In genomic region chr7:129089521-129090212, GRCh38 we compare ENCODE assay signal across 8 cellular contexts. TPM values are rescaled to one million over a fixed set of nuclear protein-coding genes. Genes with fewer than 3 reads are reported as not detected.
DNase-seq lines count a peak whose midpoint lies in the region; ATAC-seq and TF ChIP-seq lines count a peak whose summit lies in the region.
"Had no signal": no experiment of that assay in that cellular context is flagged by ENCODE, and none has a peak within 500 bp of the region (broad histone marks: within the 10 kb centered on the region; RNA-seq: fewer than 3 reads in every experiment).

No MANE protein-coding gene starts in this region.

- no peak for TF ChIP-seq CTCF in prostate gland (IDR thresholded peaks at IDR 0.05)

- H3K27ac Mint-ChIP-seq in naive B cell, result peak overlapping the region in 2 of 6 donors; percentile 1 to 25

- intact Hi-C loops in prostate gland (cut with DNase I), result loop anchor here (2.0 kb wide), 1 partner anchor 185 kb away; no protein-coding TSS in a partner anchor

- H3K4me1 Mint-ChIP-seq in naive B cell, result peaks cover 12 to 25% (median 19%) of the 10 kb centered on the region in 3 donors

- no peak overlapping the region for H3K4me3 Mint-ChIP-seq in naive B cell

- no peak overlapping the region for H3K27ac ChIP-seq in prostate gland

- H3K9me3 ChIP-seq in prostate gland, result no peaks in the 10 kb centered on the region
- H3K9me3 ChIP-seq: HAP-1 had no signal

- peak; percentile 71 for ATAC-seq in GM19025 (IDR thresholded peaks at IDR 0.05; ENCODE audit: low read depth, unreplicated experiment)
- ATAC-seq in HG02678 (IDR thresholded peaks at IDR 0.05; ENCODE audit: unreplicated experiment), result peak; percentile 78
- ATAC-seq in naive B cell (ENCODE audit: low read depth in 2 of 2), result peak; percentile 49 to 57
- ATAC-seq in HG02970 (IDR thresholded peaks at IDR 0.05; ENCODE audit: low FRiP score, unreplicated experiment), result no peak

- WGBS in prostate gland, result 23% methylated on average over 4 of the region's 4 CpGs

- H3K9me3 Mint-ChIP-seq in naive B cell, result no peaks in the 10 kb centered on the region

- no peaks in the 10 kb centered on the region for H3K27me3 ChIP-seq in prostate gland (replicated peaks; ENCODE audit: insufficient read depth)

- H3K27me3 Mint-ChIP-seq in naive B cell, result no peaks in the 10 kb centered on the region

- H3K36me3 Mint-ChIP-seq in naive B cell, result no peaks in the 10 kb centered on the region

- no peak for TF ChIP-seq POLR2A in prostate gland (IDR thresholded peaks at IDR 0.05)

- no peak overlapping the region for H3K4me3 ChIP-seq in prostate gland
- H3K4me3 ChIP-seq: HAP-1 had no signal

- no peaks in the 10 kb centered on the region for H3K4me1 ChIP-seq in prostate gland (replicated peaks)
- H3K4me1 ChIP-seq: HAP-1 had no signal

- H3K36me3 ChIP-seq in prostate gland, result no peaks in the 10 kb centered on the region
- H3K36me3 ChIP-seq: HAP-1 had no signal

- peak; percentile 74 for DNase-seq in MV-4-11 (lab: John Stamatoyannopoulos, UW)
- DNase-seq in naive B cell, result peak; percentile 3
- DNase-seq in prostate gland (ENCODE audit: low spot score), result no peak
- no peak for DNase-seq in stimulated activated CD4-positive, alpha-beta T cell treated with anti-CD3 and anti-CD28 coated beads, Interleukin-15, amount 100 ng/mL, for 24 hours

RNA-seq across cellular contexts. Expression of gene TNPO3, which starts 34.8 kb away (rescaled TPM):
- 10 to 100 TPM; 28.7 to 38.7 (median 34.1) TPM for polyA plus RNA-seq in naive B cell (ENCODE audit: low read depth in 6 of 6)
- total RNA-seq in prostate gland, result 10 to 100 TPM; 32.2 to 42.3 TPM

RNA-seq across cellular contexts. Expression of gene TSPAN33, which starts 54.8 kb away (rescaled TPM):
- 100 to 1,000 TPM in 5 of 6 donors, 10 to 100 TPM in 1; 92.8 to 171 (median 136) TPM for polyA plus RNA-seq in naive B cell (ENCODE audit: low read depth in 6 of 6)
- total RNA-seq in prostate gland, result 10 to 100 TPM in 1 of 2 donors, 1 to 10 TPM in 1; 8.4 to 47.7 TPM

Comparison
In these comparisons a context has a peak if more than half of its experiments do, and no peak if none do; other contexts are left out.
1. DNase-seq: peak in MV-4-11 (single experiment) and naive B cell (single experiment); none in prostate gland (single experiment) and stimulated activated CD4-positive, alpha-beta T cell treated with anti-CD3 and anti-CD28 coated beads, Interleukin-15, amount 100 ng/mL, for 24 hours (single experiment).